In genomic region chr19:48794291-48794690, GRCh38 we compare ENCODE assay signal across 12 cellular contexts. TPM values are rescaled to one million over a fixed set of nuclear protein-coding genes. Genes with fewer than 3 reads are reported as not detected.
DNase-seq lines count a peak whose midpoint lies in the region; ATAC-seq and FAIRE-seq lines count a peak whose summit lies in the region.
"Had no signal": no experiment of that assay in that cellular context is flagged by ENCODE, and none has a peak within 500 bp of the region (broad histone marks: within the 10 kb centered on the region; RNA-seq: fewer than 3 reads in every experiment).

No MANE protein-coding gene starts in this region.

- H3K4me3 ChIP-seq in adipocyte (ENCODE audit: low read length), result no peak overlapping the region
- H3K4me3 ChIP-seq in mucosa of stomach (ENCODE audit: low read length), result no peak overlapping the region
- H3K4me3 ChIP-seq in stomach smooth muscle (ENCODE audit: low read length in 2 of 2), result no peak overlapping the region
- no peak overlapping the region for H3K4me3 ChIP-seq in small intestine (ENCODE audit: low read depth in 1 of 2, low read length in 2 of 2)

- peaks cover 12% of the 10 kb centered on the region for H3K4me1 Mint-ChIP-seq in activated CD4-positive, alpha-beta T cell treated with anti-CD3 and anti-CD28 coated beads, Interleukin-2, amount 10 ng/mL, durations not matched to agents 7 days and 5 days

- no peaks in the 10 kb centered on the region for H3K9me3 ChIP-seq in adipocyte (ENCODE audit: control insufficient read depth, low read length)
- no peaks in the 10 kb centered on the region for H3K9me3 ChIP-seq in mucosa of stomach (ENCODE audit: control insufficient read depth, low read length)
- H3K9me3 ChIP-seq in stomach smooth muscle (ENCODE audit: control insufficient read depth in 2 of 2, low read length in 2 of 2), result no peaks in the 10 kb centered on the region
- H3K9me3 ChIP-seq in small intestine (ENCODE audit: control insufficient read depth, low read depth), result no peaks in the 10 kb centered on the region

- DNase-seq in activated CD4-positive, alpha-beta T cell treated with anti-CD3 and anti-CD28 coated beads, Interleukin-2, amount 10 ng/mL, durations not matched to agents 7 days and 5 days, result no peak
- DNase-seq in activated CD4-positive, alpha-beta T cell treated with anti-CD3 and anti-CD28 coated beads for 4 hours, result no peak
- DNase-seq in adipocyte (ENCODE audit: low read depth), result no peak
- DNase-seq in small intestine, result no peak
- DNase-seq in GM19239 (ENCODE audit: insufficient read length, low spot score), result no peak
- DNase-seq: KG1 had no signal

- H3K36me3 Mint-ChIP-seq in activated CD4-positive, alpha-beta T cell treated with anti-CD3 and anti-CD28 coated beads, Interleukin-2, amount 10 ng/mL, durations not matched to agents 7 days and 5 days (ENCODE audit: low read depth), result no peaks in the 10 kb centered on the region
- H3K36me3 Mint-ChIP-seq: activated naive CD8-positive, alpha-beta T cell had no signal

- FAIRE-seq in small intestine (lab: Jason Lieb, UNC) (no peak), GM19239 (lab: Jason Lieb, UNC) (no peak)

- H3K9ac ChIP-seq in adipocyte (ENCODE audit: low read length) (peak overlapping the region; percentile 86), mucosa of stomach (ENCODE audit: low read length) (peak overlapping the region; percentile 69), stomach smooth muscle (ENCODE audit: low read length in 2 of 2) (peak overlapping the region; percentile 78 to 86)

- 77 to 87% (median 82%) methylated on average over 6 of the region's 6 CpGs for WGBS in small intestine, 3 donors

- H3K36me3 ChIP-seq in adipocyte (ENCODE audit: control insufficient read depth, insufficient read depth, low read length, severe bottlenecking) (no peaks in the 10 kb centered on the region), mucosa of stomach (ENCODE audit: control insufficient read depth, insufficient read depth, low read length) (no peaks in the 10 kb centered on the region), stomach smooth muscle (ENCODE audit: control insufficient read depth in 2 of 2, insufficient read depth in 2 of 2, low read length in 2 of 2) (peaks cover 0 to under 1% of the 10 kb centered on the region in 2 donors), small intestine (ENCODE audit: control insufficient read depth in 2 of 2, insufficient read depth in 2 of 2, low read length in 2 of 2) (no peaks in the 10 kb centered on the region)

- CTCF ChIA-PET in activated CD4-positive, alpha-beta T cell treated with anti-CD3 and anti-CD28 coated beads, Interleukin-2, amount 10 ng/mL, durations not matched to agents 7 days and 5 days (lab: Charles Lee), result interaction anchor here (0.6 to 3.3 kb wide), 7 partner anchors 15 to 176 kb away, joined by 3 to 45 read pairs (median 11); partner anchors contain the start of genes BCAT2 and HSD17B14

- H3K27ac Mint-ChIP-seq in activated CD4-positive, alpha-beta T cell treated with anti-CD3 and anti-CD28 coated beads, Interleukin-2, amount 10 ng/mL, durations not matched to agents 7 days and 5 days, result no peak overlapping the region
- H3K27ac Mint-ChIP-seq: activated naive CD8-positive, alpha-beta T cell had no signal

- no peaks in the 10 kb centered on the region for H3K9me3 Mint-ChIP-seq in activated CD4-positive, alpha-beta T cell treated with anti-CD3 and anti-CD28 coated beads, Interleukin-2, amount 10 ng/mL, durations not matched to agents 7 days and 5 days

- H3K27me3 ChIP-seq in adipocyte (replicated peaks; ENCODE audit: control insufficient read depth, insufficient read depth, low read length) (no peaks in the 10 kb centered on the region), mucosa of stomach (ENCODE audit: control insufficient read depth, insufficient read depth, low read length) (no peaks in the 10 kb centered on the region), stomach smooth muscle (ENCODE audit: control insufficient read depth in 1 of 2, insufficient read depth in 2 of 2, low read length in 2 of 2) (no peaks in the 10 kb centered on the region), small intestine (ENCODE audit: control insufficient read depth in 2 of 2, insufficient read depth in 2 of 2, low read length in 2 of 2) (no peaks in the 10 kb centered on the region)

- POLR2A ChIA-PET in activated CD4-positive, alpha-beta T cell treated with anti-CD3 and anti-CD28 coated beads, Interleukin-2, amount 10 ng/mL, durations not matched to agents 7 days and 5 days (lab: Charles Lee), result no interaction called here

- H3K4me1 ChIP-seq in adipocyte (ENCODE audit: control insufficient read depth, insufficient read depth, low read length), result peaks cover 28% of the 10 kb centered on the region
- peaks cover 6% of the 10 kb centered on the region for H3K4me1 ChIP-seq in mucosa of stomach (ENCODE audit: control insufficient read depth, insufficient read depth, low read length)
- peaks cover 19% of the 10 kb centered on the region for H3K4me1 ChIP-seq in stomach smooth muscle (ENCODE audit: control insufficient read depth, insufficient read depth, low read length)
- no peaks in the 10 kb centered on the region for H3K4me1 ChIP-seq in small intestine (ENCODE audit: control insufficient read depth in 2 of 2, insufficient read depth in 1 of 2, low read depth in 1 of 2, low read length in 1 of 2)

- no peaks in the 10 kb centered on the region for H3K27me3 Mint-ChIP-seq in activated CD4-positive, alpha-beta T cell treated with anti-CD3 and anti-CD28 coated beads, Interleukin-2, amount 10 ng/mL, durations not matched to agents 7 days and 5 days
- H3K27me3 Mint-ChIP-seq: activated naive CD8-positive, alpha-beta T cell had no signal

- no peak for ATAC-seq in GM18502 (IDR thresholded peaks at IDR 0.05; ENCODE audit: poor library complexity, unreplicated experiment)

- H3K27ac ChIP-seq in stomach smooth muscle (ENCODE audit: low read length), result peak overlapping the region; percentile 85
- no peak overlapping the region for H3K27ac ChIP-seq in small intestine (ENCODE audit: low read depth in 1 of 2, low read length in 1 of 2)

- peak overlapping the region; percentile 89 for H3K4me3 Mint-ChIP-seq in activated CD4-positive, alpha-beta T cell treated with anti-CD3 and anti-CD28 coated beads, Interleukin-2, amount 10 ng/mL, durations not matched to agents 7 days and 5 days

RNA-seq across cellular contexts. Expression of gene BCAT2, which starts 16.5 kb away (rescaled TPM):
- 10 to 100 TPM; 42.3 to 43.3 TPM for total RNA-seq in activated CD4-positive, alpha-beta T cell treated with anti-CD3 and anti-CD28 coated beads, Interleukin-2, amount 10 ng/mL, durations not matched to agents 7 days and 5 days
- 10 to 100 TPM; 16.2 to 34.4 (median 25.9) TPM for polyA plus RNA-seq in small intestine

RNA-seq across cellular contexts. Expression of gene FGF21, which starts 39.0 kb away (rescaled TPM):
- not detected for total RNA-seq in activated CD4-positive, alpha-beta T cell treated with anti-CD3 and anti-CD28 coated beads, Interleukin-2, amount 10 ng/mL, durations not matched to agents 7 days and 5 days
- under 1 TPM in 1 of 3 donors, not detected in 2; 0.09 TPM for polyA plus RNA-seq in small intestine
- total RNA-seq: omental fat pad, RPMI7951 had no signal

RNA-seq across cellular contexts. Expression of gene FUT1, which starts 41.9 kb away (rescaled TPM):
- total RNA-seq in activated CD4-positive, alpha-beta T cell treated with anti-CD3 and anti-CD28 coated beads, Interleukin-2, amount 10 ng/mL, durations not matched to agents 7 days and 5 days, result under 1 TPM; 0.10 to 0.23 TPM
- polyA plus RNA-seq in small intestine, result 1 to 10 TPM in 1 of 3 donors, under 1 TPM in 2; 0.22 to 7.8 (median 0.81) TPM

RNA-seq across cellular contexts. Expression of gene HSD17B14, which starts 42.0 kb away (rescaled TPM):
- under 1 TPM; 0.27 to 0.77 TPM for total RNA-seq in activated CD4-positive, alpha-beta T cell treated with anti-CD3 and anti-CD28 coated beads, Interleukin-2, amount 10 ng/mL, durations not matched to agents 7 days and 5 days
- 10 to 100 TPM in 1 of 3 donors, 1 to 10 TPM in 1, not detected in 1; 4.4 to 11.6 TPM for polyA plus RNA-seq in small intestine

RNA-seq across cellular contexts. Expression of gene IZUMO1, which starts 47.6 kb away (rescaled TPM):
- under 1 TPM in 1 of 2 experiments, not detected in 1; 0.10 TPM for total RNA-seq in activated CD4-positive, alpha-beta T cell treated with anti-CD3 and anti-CD28 coated beads, Interleukin-2, amount 10 ng/mL, durations not matched to agents 7 days and 5 days
- polyA plus RNA-seq in small intestine, result under 1 TPM in 1 of 3 donors, not detected in 2; 0.45 TPM
